Comparison of ENCODE assay signal across 8 cellular contexts in genomic region chr17:4565209-4566141, GRCh38. TPM values are rescaled to one million over a fixed set of nuclear protein-coding genes. Genes with fewer than 3 reads are reported as not detected.
DNase-seq lines count a peak whose midpoint lies in the region; ATAC-seq, FAIRE-seq and TF ChIP-seq lines count a peak whose summit lies in the region.

No MANE protein-coding gene starts in this region.

- 33 to 37% (median 34%) methylated on average over 16 of the region's 16 CpGs for WGBS in spleen, 5 donors

- in situ Hi-C loops in GM13976 (cut with MboI; ENCODE audit: low sequenced_read_pairs, unreplicated experiment) = loop anchor here (5.0 kb wide), 1 partner anchor 57 kb away; no protein-coding TSS in a partner anchor

- intact Hi-C loops in spleen (cut with DNase I; ENCODE audit: low total_unique reads) = loop anchor here (5.0 to 10.0 kb wide), 3 partner anchors 57 to 319 kb away; no protein-coding TSS in a partner anchor

- peak overlapping the region; percentile 43 for H2AFZ ChIP-seq in ACC112 (ENCODE audit: low read length, unreplicated experiment)

- H3K4me3 ChIP-seq in ACC112 (ENCODE audit: low read depth, low read length) (peak overlapping the region; percentile 17; the same call in 1 of the 2 replicates), bronchial epithelial cell (ENCODE audit: low read depth, low read length) (no peak overlapping the region), spleen (peak overlapping the region in 1 of 8 donors; percentile 14)

- TF ChIP-seq CTCF in GM13976 (IDR thresholded peaks at IDR 0.05; ENCODE audit: borderline replicate concordance, control extremely low read depth, extremely low read depth, insufficient read depth, missing control alignments) (peak; percentile 72), bronchial epithelial cell (IDR thresholded peaks at IDR 0.05; ENCODE audit: insufficient read depth, low read length, severe bottlenecking) (peak; percentile 80), spleen (IDR thresholded peaks at IDR 0.05 in 8 of 11, conservative IDR thresholded peaks at IDR 0.05 in 3 of 11) (peak; percentile 37 to 85 (median 75))

- H3K27me3 ChIP-seq in ACC112 (ENCODE audit: insufficient read depth, low read length) = no peaks in the 10 kb centered on the region; the same call in 1 of the 2 replicates
- no peaks in the 10 kb centered on the region for H3K27me3 ChIP-seq in bronchial epithelial cell (ENCODE audit: control insufficient read depth, insufficient read depth, low read length)
- H3K27me3 ChIP-seq in spleen (replicated peaks in 1 of 7) = no peaks in the 10 kb centered on the region

- no peak for TF ChIP-seq POLR2A in spleen (IDR thresholded peaks at IDR 0.05)

- DNase-seq in GM13976 (ENCODE audit: low spot score) (peak; percentile 72), NCI-H2107 (lab: John Stamatoyannopoulos, UW) (peak; percentile 52), T-helper 22 cell (ENCODE audit: low read depth) (peak; percentile 21), bronchial epithelial cell (ENCODE audit: low read depth) (peak; percentile 67), inferior parietal cortex (ENCODE audit: extremely low spot score) (peak; percentile 85), spleen (peak; percentile 77)

- peaks cover 9% of the 10 kb centered on the region for H3K4me1 ChIP-seq in ACC112 (ENCODE audit: control insufficient read depth, insufficient read depth, low read length, unreplicated experiment)
- H3K4me1 ChIP-seq in spleen = peaks cover 6 to 42% (median 25%) of the 10 kb centered on the region in 6 donors

- no peak for ATAC-seq in HG03521 (IDR thresholded peaks at IDR 0.05; ENCODE audit: unreplicated experiment)

- H3K36me3 ChIP-seq in ACC112 (ENCODE audit: insufficient read depth, low read length) (no peaks in the 10 kb centered on the region), bronchial epithelial cell (ENCODE audit: control insufficient read depth, insufficient read depth, low read length) (no peaks in the 10 kb centered on the region), spleen (no peaks in the 10 kb centered on the region)

- no peak for FAIRE-seq in bronchial epithelial cell (lab: Jason Lieb, UNC)

- H3K9me3 ChIP-seq in spleen = no peaks in the 10 kb centered on the region

- no peaks in the 10 kb centered on the region for H3K79me2 ChIP-seq in ACC112 (ENCODE audit: control insufficient read depth, insufficient read depth, low read length, unreplicated experiment)

- H3K27ac ChIP-seq in ACC112 (ENCODE audit: low read depth, low read length) (no peak overlapping the region), spleen (peak overlapping the region in 1 of 8 donors; percentile 30)

RNA-seq across cellular contexts. Expression of gene GGT6, which starts 5.1 kb away (rescaled TPM):
- total RNA-seq in bronchial epithelial cell (6.6 and 24.1 TPM in 2 replicates), spleen (under 1 TPM in 1 of 7 donors, not detected in 6; 0.42 TPM)
- polyA plus RNA-seq in spleen = under 1 TPM in 1 of 3 donors, not detected in 2; 0.03 TPM

RNA-seq across cellular contexts. Expression of gene MYBBP1A, which starts 10.3 kb away (rescaled TPM):
- total RNA-seq in bronchial epithelial cell = 45.1 and 60.6 TPM in 2 replicates
- total RNA-seq in spleen = 10 to 100 TPM; 37.1 to 71.2 (median 54.4) TPM
- 10 to 100 TPM; 24.7 to 48.6 (median 35.5) TPM for polyA plus RNA-seq in spleen

RNA-seq across cellular contexts. Expression of gene SMTNL2, which starts 18.9 kb away (rescaled TPM):
- total RNA-seq in bronchial epithelial cell (not detected in 2 replicates), spleen (1 to 10 TPM in 2 of 7 donors, under 1 TPM in 5; 0.42 to 1.5 (median 0.97) TPM)
- polyA plus RNA-seq in spleen = under 1 TPM; 0.22 to 0.67 (median 0.36) TPM

Comparison
In these comparisons a context has a peak if more than half of its experiments do, and no peak if none do; other contexts are left out.
1. DNase-seq: peak in every context shown above with its lines; median percentile 85 in inferior parietal cortex; 77 in spleen; 72 in GM13976; 67 in bronchial epithelial cell; 52 in NCI-H2107; 21 in T-helper 22 cell.